In genomic region chr2:41695714-41696113, GRCh38 we compare ENCODE assay signal across 19 cellular contexts.
DNase-seq lines count a peak whose midpoint lies in the region; ATAC-seq and TF ChIP-seq lines count a peak whose summit lies in the region.
"Had no signal": no experiment of that assay in that cellular context is flagged by ENCODE, and none has a peak within 500 bp of the region (broad histone marks: within the 10 kb centered on the region; RNA-seq: fewer than 3 reads in every experiment).

No MANE protein-coding gene starts in this region.

- H3K18ac ChIP-seq in neuronal stem cell (ENCODE audit: low read length): peak overlapping the region; percentile 32

- peak overlapping the region in 3 of 5 experiments; percentile 8 to 64 (median 10) for H3K27ac Mint-ChIP-seq in brain

- H3K4me2 ChIP-seq in neuronal stem cell (ENCODE audit: insufficient read depth, low read length, poor library complexity, severe bottlenecking): no peak overlapping the region

- H3K27ac ChIP-seq in neuronal stem cell (replicated peaks; ENCODE audit: low read length): no peak overlapping the region
- H3K27ac ChIP-seq: RWPE1, SJCRH30 had no signal

- H3K27me3 ChIP-seq in neuronal stem cell (ENCODE audit: control insufficient read depth in 3 of 3, insufficient read depth in 3 of 3, low read depth in 1 of 3, low read length in 3 of 3): no peaks in the 10 kb centered on the region
- H3K27me3 ChIP-seq: SJCRH30 had no signal

- H3K79me1 ChIP-seq in neuronal stem cell (ENCODE audit: low read depth, low read length): no peaks in the 10 kb centered on the region

- DNase-seq in Right ventricle myocardium inferior (ENCODE audit: missing footprints) (no peak), left ventricle myocardium superior (no peak), neuronal stem cell (ENCODE audit: low spot score) (no peak), DMS153 (lab: John Stamatoyannopoulos, UW) (no peak)
- DNase-seq: C1 segment of cervical spinal cord, GDM1, H7, MM.1S, NCI-H1092 treated with DMSO at 0.1 percent for 48 hours, NCI-H1694 treated with DMSO at 0.1 percent for 48 hours, NCI-H2107, NCI-H345, NCI-H526, PC-3, SJCRH30 had no signal

- no peak overlapping the region for H4K8ac ChIP-seq in neuronal stem cell (ENCODE audit: low read depth, low read length)

- H2AFZ ChIP-seq in neuronal stem cell (ENCODE audit: low read length): no peak overlapping the region

- peaks cover 4% of the 10 kb centered on the region for H3K27me3 Mint-ChIP-seq in brain

- H3K4me3 Mint-ChIP-seq in brain: no peak overlapping the region

- H2AK5ac ChIP-seq in neuronal stem cell (ENCODE audit: low read depth, low read length): no peak overlapping the region

- no peaks in the 10 kb centered on the region for H3K36me3 ChIP-seq in neuronal stem cell (replicated peaks in 1 of 2; ENCODE audit: control insufficient read depth in 2 of 2, insufficient read depth in 2 of 2, low read length in 2 of 2)
- H3K36me3 ChIP-seq: SJCRH30 had no signal

- H3K4me1 ChIP-seq in neuronal stem cell (ENCODE audit: control insufficient read depth in 2 of 2, insufficient read depth in 1 of 2, low read depth in 1 of 2, low read length in 2 of 2): no peaks in the 10 kb centered on the region
- H3K4me1 ChIP-seq: SJCRH30 had no signal

- no peak overlapping the region for H2BK15ac ChIP-seq in neuronal stem cell (ENCODE audit: low read length)

- H4K91ac ChIP-seq in neuronal stem cell (ENCODE audit: low read depth, low read length, poor library complexity): no peak overlapping the region

- H2BK120ac ChIP-seq in neuronal stem cell (ENCODE audit: low read depth, low read length): no peak overlapping the region

- no peak overlapping the region for H2BK5ac ChIP-seq in neuronal stem cell (ENCODE audit: low read length)

- H3K9me3 Mint-ChIP-seq in brain: no peaks in the 10 kb centered on the region

- no peak overlapping the region for H2BK12ac ChIP-seq in neuronal stem cell (ENCODE audit: low read length)

- no peaks in the 10 kb centered on the region for H3K36me3 Mint-ChIP-seq in brain

- TF ChIP-seq POLR2A in GM18505 (IDR thresholded peaks at IDR 0.05; ENCODE audit: borderline replicate concordance, extremely low read depth, insufficient read depth, insufficient read length): no peak

- no peak overlapping the region for H3K23ac ChIP-seq in neuronal stem cell (ENCODE audit: low read depth, low read length, poor library complexity)

- ATAC-seq in Right ventricle myocardium inferior (peak; percentile 26), left ventricle myocardium superior (no peak), GM18505 (IDR thresholded peaks at IDR 0.05; ENCODE audit: unreplicated experiment) (no peak), GM19452 (IDR thresholded peaks at IDR 0.05; ENCODE audit: unreplicated experiment) (no peak)
- ATAC-seq: PC-3 had no signal

- peaks cover 35% of the 10 kb centered on the region for H3K4me1 Mint-ChIP-seq in brain

- intact Hi-C loops in Right ventricle myocardium inferior (cut with DNase I) (no loop called here), left ventricle myocardium superior (cut with micrococcal nuclease) (no loop called here)

- H3K4ac ChIP-seq in neuronal stem cell (ENCODE audit: low read length): no peak overlapping the region

- H3K4me3 ChIP-seq in neuronal stem cell (ENCODE audit: low read length in 2 of 2): no peak overlapping the region
- H3K4me3 ChIP-seq: SJCRH30 had no signal

- peak in 1 of 2 experiments; percentile 28 for TF ChIP-seq CTCF in brain (conservative IDR thresholded peaks at IDR 0.05)

- no peak overlapping the region for H3K14ac ChIP-seq in neuronal stem cell (ENCODE audit: low read length)

- H3K9ac ChIP-seq in neuronal stem cell (ENCODE audit: low read depth, low read length, poor library complexity): no peak overlapping the region

- H3K9me3 ChIP-seq in neuronal stem cell (replicated peaks in 1 of 2; ENCODE audit: control insufficient read depth in 2 of 2, insufficient read depth in 1 of 2, low read depth in 1 of 2, low read length in 2 of 2): peaks cover 0 to 1% of the 10 kb centered on the region in 2 donors
- H3K9me3 ChIP-seq: SJCRH30 had no signal

- WGBS in neuronal stem cell (ENCODE audit: extremely low coverage in 2 of 2, insufficient read length in 2 of 2, insufficient replicate concordance in 1 of 2), 2 donors: no CpG with 5 or more reads among the region's 4 CpGs
